In the genomic region with DNA sequence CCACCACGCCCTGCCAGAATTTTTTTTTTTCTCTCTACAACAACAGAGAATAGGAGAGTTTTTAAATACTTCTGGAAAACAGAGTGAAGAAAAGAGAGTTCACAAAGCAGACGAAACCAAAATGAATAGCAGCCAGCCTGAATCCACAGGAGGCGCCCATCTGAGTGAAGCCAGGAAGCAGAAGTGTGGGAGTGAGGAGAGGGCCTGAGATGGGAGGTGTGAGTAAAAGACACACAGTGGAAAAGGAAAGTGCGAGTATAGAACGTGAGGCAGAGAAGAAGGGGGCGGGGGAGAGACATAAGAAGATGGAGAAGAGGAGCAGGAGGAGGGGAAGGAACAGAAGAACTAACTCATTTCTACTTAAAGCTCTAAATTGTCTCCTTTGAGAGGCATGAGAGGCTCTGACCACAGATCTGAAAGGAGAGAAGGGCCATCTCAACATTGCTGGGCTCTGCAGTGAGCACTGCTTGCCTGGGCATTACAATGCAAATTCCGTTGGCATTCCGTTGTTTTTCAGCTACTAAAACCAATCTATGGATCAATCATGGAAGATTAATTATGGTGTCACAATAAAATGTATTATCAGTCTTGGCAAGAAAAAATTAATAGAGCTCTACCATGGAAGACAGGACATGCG, we compare ENCODE assay signal across 1 cellular context.
TF ChIP-seq lines count a peak whose summit lies in the region.

No MANE protein-coding gene starts in this region.

TF ChIP-seq in H1, 55 proteins besides CTCF, POLR2A, EP300 and RAD21 (continued from another document):
- no peak for TF ChIP-seq GABPA (IDR thresholded peaks at IDR 0.05; ENCODE audit: borderline replicate concordance, insufficient read depth, low read length)
TF ChIP-seq in H1: peak in this region for 0.
